7 cellular contexts compared by ENCODE assay signal in the genomic region with DNA sequence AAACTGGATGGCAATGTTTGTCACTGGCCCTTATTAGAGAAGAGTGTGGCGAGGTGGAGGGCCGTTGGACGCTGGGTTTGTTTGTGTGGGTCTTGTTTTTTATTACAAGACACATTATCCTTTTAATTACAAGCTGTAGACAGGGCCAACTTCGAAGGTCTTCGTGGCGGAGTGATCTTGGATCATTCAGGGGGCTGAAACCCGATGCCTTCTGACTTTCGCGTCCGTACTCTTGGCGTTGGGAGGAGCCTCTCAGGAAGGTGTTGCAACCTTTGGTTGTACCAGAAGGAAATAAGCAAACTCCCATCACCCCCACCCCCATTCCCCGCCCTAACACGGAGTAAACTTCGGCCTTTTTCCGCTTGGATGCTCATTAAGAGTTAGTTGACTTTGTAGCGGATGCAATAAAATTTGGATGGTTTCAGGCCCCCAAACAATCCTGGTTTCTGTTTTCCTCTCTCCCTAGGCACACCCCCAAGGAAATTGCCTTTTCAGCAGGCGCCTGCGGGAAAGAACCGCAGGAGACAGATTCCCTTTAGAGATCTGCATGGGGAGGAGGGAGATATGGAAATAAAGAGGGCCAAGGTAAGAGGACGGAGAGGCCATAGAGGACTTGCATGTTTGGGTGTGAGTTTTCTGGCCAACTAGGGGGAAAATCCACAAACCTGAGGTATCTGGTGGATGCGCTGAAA.
A peak's percentile ranks its signal among the peaks of the same experiment; 100 is the strongest.
DNase-seq lines count a peak whose midpoint lies in the region; ATAC-seq, FAIRE-seq and TF ChIP-seq lines count a peak whose summit lies in the region.

No MANE protein-coding gene starts in this region.

- H2AFZ ChIP-seq in H9 (ENCODE audit: low read length) (peak overlapping the region; percentile 87), endothelial cell of umbilical vein (ENCODE audit: low read depth, low read length) (peak overlapping the region; percentile 48)

- H3K36me3 Mint-ChIP-seq in H9 (ENCODE audit: insufficient read depth in 1 of 3, low read depth in 3 of 3) = no peaks in the 10 kb centered on the region

- H2AK5ac ChIP-seq in H9 (ENCODE audit: insufficient read length, low read length) = no peak overlapping the region

- no peak overlapping the region for H4K8ac ChIP-seq in H9 (replicated peaks; ENCODE audit: insufficient read length, low read depth, low read length)

- CTCF ChIA-PET in endothelial cell of umbilical vein (lab: Charles Lee) = interaction anchor here (1.3 kb wide), 1 partner anchor 341 kb away, joined by 3 read pairs; no protein-coding TSS in a partner anchor

- no peak overlapping the region for H4K5ac ChIP-seq in H9 (ENCODE audit: insufficient read length, low read depth, low read length)

- H3K9me3 Mint-ChIP-seq in H9 = peaks cover 4 to 7% of the 10 kb centered on the region in 2 experiments; a peak in 2 of 5 replicates

- H3K9ac ChIP-seq in H9 (ENCODE audit: extremely low read depth, insufficient read length, low read length) = no peak overlapping the region
- H3K9ac ChIP-seq in endothelial cell of umbilical vein (replicated peaks; ENCODE audit: extremely low read depth, insufficient read depth, low read length) = peak overlapping the region; percentile 27

- H3T11ph ChIP-seq in H9 (ENCODE audit: low read length) = no peak overlapping the region

- TF ChIP-seq CTCF in H9 (conservative IDR thresholded peaks at IDR 0.05) (no peak), endothelial cell of umbilical vein (IDR thresholded peaks at IDR 0.05; ENCODE audit: extremely low read depth in 1 of 2, insufficient read depth in 1 of 2, low read depth in 1 of 2, low read length in 2 of 2) (no peak), gastrocnemius medialis (IDR thresholded peaks at IDR 0.05 in 4 of 5, conservative IDR thresholded peaks at IDR 0.05 in 1 of 5) (no peak)

- H3K23me2 ChIP-seq in H9 (ENCODE audit: insufficient read length, low read depth, low read length, poor library complexity, severe bottlenecking) = peaks cover 17% of the 10 kb centered on the region

- intact Hi-C loops in endothelial cell of umbilical vein (cut with micrococcal nuclease) (loop anchor here (2.0 to 5.0 kb wide), 3 partner anchors 1285 to 1330 kb away; a partner anchor contains a TSS), gastrocnemius medialis (cut with DNase I; ENCODE audit: low total_unique reads) (loop anchor here (1.0 to 10.0 kb wide), 3 partner anchors 343 to 1312 kb away; a partner anchor contains a TSS)

- no peak overlapping the region for H3K23ac ChIP-seq in H9 (ENCODE audit: insufficient read length, low read depth, low read length)

- no peaks in the 10 kb centered on the region for H3K79me1 ChIP-seq in H9 (ENCODE audit: insufficient read depth, low read depth, low read length, poor library complexity, severe bottlenecking)

- H3K27ac Mint-ChIP-seq in H9 = no peak overlapping the region

- H3K27me3 ChIP-seq in H9 (ENCODE audit: insufficient read depth, low read length) (peaks cover 60% of the 10 kb centered on the region), endothelial cell of umbilical vein (ENCODE audit: control insufficient read depth in 2 of 2, insufficient read depth in 2 of 2, low read length in 2 of 2) (peaks cover 46 to 47% of the 10 kb centered on the region in 2 experiments), gastrocnemius medialis (peaks cover under 1 to 12% (median 8%) of the 10 kb centered on the region in 3 donors)

- H2BK120ac ChIP-seq in H9 (ENCODE audit: low read depth, low read length, poor library complexity, severe bottlenecking) = peak overlapping the region; percentile 86

- in situ Hi-C loops in gastrocnemius medialis (cut with MboI; ENCODE audit: low sequenced_read_pairs in 4 of 4) = loop anchor here in 3 of 4 donors (5.0 to 25.0 kb wide), 9 partner anchors 283 to 1327 kb away; a partner anchor contains a TSS

- BruUV-seq in endothelial cell of umbilical vein (replicated peaks; lab: Mats Ljungman, UMichigan) = no TSS peak

- H3K79me2 ChIP-seq in H9 (ENCODE audit: insufficient read depth, low read length) = no peaks in the 10 kb centered on the region
- no peaks in the 10 kb centered on the region for H3K79me2 ChIP-seq in endothelial cell of umbilical vein (ENCODE audit: control insufficient read depth, insufficient read depth, low read length)

- ATAC-seq in gastrocnemius medialis (peak; percentile 43 to 48), HG03460 (IDR thresholded peaks at IDR 0.05; ENCODE audit: unreplicated experiment) (no peak)
- ATAC-seq in activated CD4-positive, CD25-positive, alpha-beta regulatory T cell treated with anti-CD3 and anti-CD28 coated beads, Interleukin-2, amount 50 U/mL, for 24 hours = no peak

- H3K9me3 ChIP-seq in H9 (ENCODE audit: control insufficient read depth, low read depth, low read length) (no peaks in the 10 kb centered on the region), endothelial cell of umbilical vein (replicated peaks; ENCODE audit: control insufficient read depth, insufficient read depth, low read length) (no peaks in the 10 kb centered on the region), gastrocnemius medialis (no peaks in the 10 kb centered on the region)

- H3K4me3 ChIP-seq in endothelial cell of umbilical vein (replicated peaks in 1 of 3; ENCODE audit: insufficient read depth in 1 of 3, low read depth in 1 of 3, low read length in 3 of 3) (peak overlapping the region in 2 of 3 experiments; percentile 28), gastrocnemius medialis (peak overlapping the region; percentile 43 to 65 (median 58))

- dilution Hi-C loops in endothelial cell of umbilical vein (cut with MboI; ENCODE audit: extremely low pct_ligation_motif_present, low sequenced_read_pairs) = no loop called here

- H2BK5ac ChIP-seq in H9 (ENCODE audit: insufficient read length, low read length) = no peak overlapping the region

- no peak overlapping the region for H3K4me3 Mint-ChIP-seq in H9

- peaks cover 24% of the 10 kb centered on the region for H3K27me3 Mint-ChIP-seq in H9 (ENCODE audit: low read depth)

- no peak overlapping the region for H4K91ac ChIP-seq in H9 (ENCODE audit: insufficient read length, low read depth, low read length)

- DNase-seq in H9 (peak; percentile 77), NCI-H446 treated with DMSO at 0.1 percent for 48 hours (lab: John Stamatoyannopoulos, UW) (peak; percentile 83), endothelial cell of umbilical vein (ENCODE audit: low read depth, low spot score) (no peak), gastrocnemius medialis (peak; percentile 73 to 86), hepatic stellate cell (ENCODE audit: low spot score) (no peak)

- no peak overlapping the region for H3K14ac ChIP-seq in H9 (ENCODE audit: insufficient read depth, low read length)

- FAIRE-seq in endothelial cell of umbilical vein (lab: Jason Lieb, UNC) = no peak

- no peak overlapping the region for H3K18ac ChIP-seq in H9 (ENCODE audit: insufficient read length, low read depth, low read length)

- H3K27ac ChIP-seq in H9 (ENCODE audit: insufficient read length, low read depth, low read length) = no peak overlapping the region
- peak overlapping the region; percentile 31 for H3K27ac ChIP-seq in endothelial cell of umbilical vein (ENCODE audit: insufficient read depth, low read depth, low read length)
- peak overlapping the region; percentile 94 to 95 (median 94) for H3K27ac ChIP-seq in gastrocnemius medialis

- H2BK12ac ChIP-seq in H9 (ENCODE audit: insufficient read length, low read depth, low read length) = no peak overlapping the region

- H3K4me1 ChIP-seq in H9 (ENCODE audit: insufficient read depth, low read length) (peaks cover 4% of the 10 kb centered on the region; the same call in 1 of the 2 replicates), endothelial cell of umbilical vein (ENCODE audit: control insufficient read depth, extremely low read depth, insufficient read depth, low read length) (peaks cover 18% of the 10 kb centered on the region), gastrocnemius medialis (peaks cover 11 to 14% of the 10 kb centered on the region in 2 donors)

- no peak overlapping the region for H2BK15ac ChIP-seq in H9 (ENCODE audit: low read depth, low read length)

- peak overlapping the region; percentile 72 for H3K4me2 ChIP-seq in H9 (ENCODE audit: insufficient read depth, insufficient read length, low read length)
- H3K4me2 ChIP-seq in endothelial cell of umbilical vein (ENCODE audit: insufficient read depth, low read length) = peak overlapping the region; percentile 68

- WGBS in H9 (ENCODE audit: extremely low coverage, insufficient read length, low lambda C conversion rate) = no CpG with 5 or more reads among the region's 21 CpGs

- H3K56ac ChIP-seq in H9 (ENCODE audit: insufficient read length, low read depth, low read length) = no peak overlapping the region

- H3K4ac ChIP-seq in H9 (ENCODE audit: low read depth, low read length) = no peak overlapping the region

- no peak overlapping the region for H2BK20ac ChIP-seq in H9 (ENCODE audit: low read depth, low read length, poor library complexity, severe bottlenecking)

- H4K20me1 ChIP-seq in H9 (ENCODE audit: control insufficient read depth, insufficient read depth, insufficient read length) (no peaks in the 10 kb centered on the region), endothelial cell of umbilical vein (replicated peaks; ENCODE audit: control insufficient read depth, extremely low read depth, insufficient read depth, low read length) (no peaks in the 10 kb centered on the region)

- POLR2A ChIA-PET in endothelial cell of umbilical vein (lab: Charles Lee) = no interaction called here

- H3K9me1 ChIP-seq in endothelial cell of umbilical vein (replicated peaks; ENCODE audit: control insufficient read depth, extremely low read depth, insufficient read depth, low read length) = no peaks in the 10 kb centered on the region

- TF ChIP-seq POLR2A in endothelial cell of umbilical vein (IDR thresholded peaks at IDR 0.05; ENCODE audit: low read depth, low read length) = no peak
- no peak for TF ChIP-seq POLR2A in gastrocnemius medialis (IDR thresholded peaks at IDR 0.05)

- H3K36me3 ChIP-seq in endothelial cell of umbilical vein (ENCODE audit: control insufficient read depth in 2 of 2, extremely low read depth in 1 of 2, insufficient read depth in 2 of 2, low read length in 2 of 2) = no peaks in the 10 kb centered on the region
- no peaks in the 10 kb centered on the region for H3K36me3 ChIP-seq in gastrocnemius medialis

- peaks cover 17 to 18% of the 10 kb centered on the region in 2 experiments for H3K4me1 Mint-ChIP-seq in H9

TF ChIP-seq in endothelial cell of umbilical vein, 7 proteins besides CTCF, POLR2A, EP300 and RAD21 (continues in another document):
- TF ChIP-seq MYC (IDR thresholded peaks at IDR 0.05; ENCODE audit: low read depth, low read length) (no peak), FOS (IDR thresholded peaks at IDR 0.05; ENCODE audit: borderline replicate concordance, insufficient read depth, low read length) (no peak), JUN (IDR thresholded peaks at IDR 0.05; ENCODE audit: borderline replicate concordance, insufficient read depth, insufficient read length, low read depth) (no peak), EZH2 (IDR thresholded peaks at IDR 0.05; ENCODE audit: borderline replicate concordance, low read depth, low read length, severe bottlenecking) (no peak), POLR2AphosphoS5 (IDR thresholded peaks at IDR 0.05; ENCODE audit: insufficient read depth, low read depth, low read length) (no peak)
- TF ChIP-seq, protein P1, sequence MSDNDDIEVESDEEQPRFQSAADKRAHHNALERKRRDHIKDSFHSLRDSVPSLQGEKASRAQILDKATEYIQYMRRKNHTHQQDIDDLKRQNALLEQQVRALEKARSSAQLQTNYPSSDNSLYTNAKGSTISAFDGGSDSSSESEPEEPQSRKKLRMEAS (IDR thresholded peaks at IDR 0.05; ENCODE audit: insufficient read depth, insufficient read length) = no peak

Comparison
In these comparisons a context has a peak if more than half of its experiments do, and no peak if none do; other contexts are left out.
1. DNase-seq: peak in H9 (single experiment), NCI-H446 treated with DMSO at 0.1 percent for 48 hours (single experiment) and gastrocnemius medialis (2 of 2); none in endothelial cell of umbilical vein (single experiment) and hepatic stellate cell (single experiment).
2. ATAC-seq: peak in gastrocnemius medialis (2 of 2); none in activated CD4-positive, CD25-positive, alpha-beta regulatory T cell treated with anti-CD3 and anti-CD28 coated beads, Interleukin-2, amount 50 U/mL, for 24 hours (0 of 2) and HG03460 (single experiment).